Comparison of ENCODE assay signal across 18 cellular contexts in genomic region chr3:47416041-47416440, GRCh38. TPM values are rescaled to one million over a fixed set of nuclear protein-coding genes. Genes with fewer than 3 reads are reported as not detected.
DNase-seq lines count a peak whose midpoint lies in the region; ATAC-seq, FAIRE-seq and TF ChIP-seq lines count a peak whose summit lies in the region.
"Had no signal": no experiment of that assay in that cellular context is flagged by ENCODE, and none has a peak within 500 bp of the region (broad histone marks: within the 10 kb centered on the region; RNA-seq: fewer than 3 reads in every experiment).

No MANE protein-coding gene starts in this region.

- H3K4me1 Mint-ChIP-seq in activated T-helper 1 cell treated with anti-CD3 and anti-CD28 coated beads, Interleukin-12 subunit alpha, Interleukin-12 subunit beta, Interleukin-2, Interleukin-4 antibody, amounts not matched to agents 30 ng/mL and 10 ng/mL and 1 ng/mL, durations not matched to agents 14 hours and 24 hours and 36 hours (ENCODE audit: low read depth), result peaks cover 3% of the 10 kb centered on the region
- H3K4me1 Mint-ChIP-seq in memory B cell, result peaks cover 22% of the 10 kb centered on the region
- no peaks in the 10 kb centered on the region for H3K4me1 Mint-ChIP-seq in activated CD4-positive, alpha-beta T cell treated with anti-CD3 and anti-CD28 coated beads for 36 hours

- H3K36me3 ChIP-seq in HepG2 (replicated peaks in 1 of 2; ENCODE audit: control insufficient read depth in 1 of 2, insufficient read depth in 2 of 2, low read length in 2 of 2) (peaks cover 37 to 72% of the 10 kb centered on the region in 2 experiments), right lobe of liver (peaks cover 0 to 78% (median 18%) of the 10 kb centered on the region in 4 donors), body of pancreas (replicated peaks in 1 of 2; ENCODE audit: insufficient read depth in 1 of 2, low read depth in 2 of 2) (peaks cover 0 to 26% of the 10 kb centered on the region in 2 donors)

- DNase-seq in HepG2 (ENCODE audit: low spot score), result no peak
- DNase-seq in right lobe of liver, result no peak
- DNase-seq in activated T-helper 1 cell treated with anti-CD3 and anti-CD28 coated beads, Interleukin-12 subunit alpha, Interleukin-12 subunit beta, Interleukin-2, Interleukin-4 antibody, amounts not matched to agents 30 ng/mL and 10 ng/mL and 1 ng/mL, durations not matched to agents 14 hours and 24 hours and 36 hours (ENCODE audit: low spot score), result no peak
- DNase-seq in memory B cell (ENCODE audit: low spot score in 2 of 2), result no peak
- DNase-seq in body of pancreas, result no peak
- no peak for DNase-seq in mesenteric fat pad (ENCODE audit: low spot score)
- DNase-seq in activated CD4-positive, alpha-beta T cell treated with anti-CD3 and anti-CD28 coated beads for 36 hours, result no peak
- DNase-seq: activated CD4-positive, alpha-beta T cell treated with anti-CD3 and anti-CD28 coated beads for 4 hours; activated T-cell treated with anti-CD3 and anti-CD28 coated beads, Interleukin-2, amount 50 U/mL, for 72 hours; KG1; NCI-H774; RPMI8226; stimulated activated CD4-positive, alpha-beta T cell treated with anti-CD3 and anti-CD28 coated beads, Interleukin-15, amount 100 ng/mL, for 24 hours; T-helper 2 cell had no signal

- H3K27ac ChIP-seq in HepG2 (ENCODE audit: extremely low read length, insufficient read depth, low read length) (no peak overlapping the region), right lobe of liver (no peak overlapping the region), body of pancreas (no peak overlapping the region)
- H3K27ac ChIP-seq: tibial nerve had no signal

- no TSS peak for BruUV-seq in HepG2 (replicated peaks; lab: Mats Ljungman, UMichigan)

- no peak overlapping the region for H2AFZ ChIP-seq in HepG2 (ENCODE audit: low read length)

- H4K20me1 ChIP-seq in HepG2 (ENCODE audit: insufficient read depth, low read length), result peaks cover 15% of the 10 kb centered on the region

- POLR2A ChIA-PET in HepG2 (lab: Yijun Ruan, JAX), result no interaction called here
- POLR2A ChIA-PET in activated CD4-positive, alpha-beta T cell treated with anti-CD3 and anti-CD28 coated beads for 36 hours (lab: Charles Lee), result no interaction called here

- TF ChIP-seq POLR2A in HepG2 (IDR thresholded peaks at IDR 0.05; ENCODE audit: insufficient read depth in 1 of 2, low read depth in 2 of 2, low read length in 2 of 2) (no peak), right lobe of liver (IDR thresholded peaks at IDR 0.05) (no peak), body of pancreas (IDR thresholded peaks at IDR 0.05) (no peak)

- peaks cover 28% of the 10 kb centered on the region for H3K36me3 Mint-ChIP-seq in activated T-helper 1 cell treated with anti-CD3 and anti-CD28 coated beads, Interleukin-12 subunit alpha, Interleukin-12 subunit beta, Interleukin-2, Interleukin-4 antibody, amounts not matched to agents 30 ng/mL and 10 ng/mL and 1 ng/mL, durations not matched to agents 14 hours and 24 hours and 36 hours (ENCODE audit: low read depth)
- H3K36me3 Mint-ChIP-seq in memory B cell, result peaks cover 9% of the 10 kb centered on the region
- peaks cover 28% of the 10 kb centered on the region for H3K36me3 Mint-ChIP-seq in activated CD4-positive, alpha-beta T cell treated with anti-CD3 and anti-CD28 coated beads for 36 hours (ENCODE audit: low read depth)

- no peak for TF ChIP-seq RAD21 in HepG2 (CRISPR knock-in tag; IDR thresholded peaks at IDR 0.05)

- H3K9me3 ChIP-seq in HepG2 (ENCODE audit: low read length) (no peaks in the 10 kb centered on the region), right lobe of liver (no peaks in the 10 kb centered on the region), body of pancreas (no peaks in the 10 kb centered on the region)
- H3K9me3 ChIP-seq: tibial nerve had no signal

- H3K9me3 Mint-ChIP-seq in activated T-helper 1 cell treated with anti-CD3 and anti-CD28 coated beads, Interleukin-12 subunit alpha, Interleukin-12 subunit beta, Interleukin-2, Interleukin-4 antibody, amounts not matched to agents 30 ng/mL and 10 ng/mL and 1 ng/mL, durations not matched to agents 14 hours and 24 hours and 36 hours, result no peaks in the 10 kb centered on the region
- no peaks in the 10 kb centered on the region for H3K9me3 Mint-ChIP-seq in memory B cell
- H3K9me3 Mint-ChIP-seq in activated CD4-positive, alpha-beta T cell treated with anti-CD3 and anti-CD28 coated beads for 36 hours (ENCODE audit: low read depth), result no peaks in the 10 kb centered on the region
- H3K9me3 Mint-ChIP-seq: activated T-cell treated with anti-CD3 and anti-CD28 coated beads, Interleukin-2, amount 50 U/mL, for 72 hours had no signal

- no peaks in the 10 kb centered on the region for H3K27me3 Mint-ChIP-seq in activated T-helper 1 cell treated with anti-CD3 and anti-CD28 coated beads, Interleukin-12 subunit alpha, Interleukin-12 subunit beta, Interleukin-2, Interleukin-4 antibody, amounts not matched to agents 30 ng/mL and 10 ng/mL and 1 ng/mL, durations not matched to agents 14 hours and 24 hours and 36 hours (ENCODE audit: insufficient read depth)
- H3K27me3 Mint-ChIP-seq in memory B cell, result no peaks in the 10 kb centered on the region
- H3K27me3 Mint-ChIP-seq in activated CD4-positive, alpha-beta T cell treated with anti-CD3 and anti-CD28 coated beads for 36 hours, result no peaks in the 10 kb centered on the region

- ATAC-seq in HepG2 (no peak), right lobe of liver (no peak), memory B cell (ENCODE audit: low read depth) (no peak), body of pancreas (no peak), GM18873 (IDR thresholded peaks at IDR 0.05; ENCODE audit: low FRiP score, unreplicated experiment) (no peak)
- ATAC-seq in activated CD4-positive, alpha-beta T cell treated with anti-CD3 and anti-CD28 coated beads for 36 hours, result no peak
- ATAC-seq: activated T-cell treated with anti-CD3 and anti-CD28 coated beads, Interleukin-2, amount 50 U/mL, for 72 hours had no signal

- 97% methylated on average over 8 of the region's 9 CpGs for WGBS in HepG2 (ENCODE audit: low lambda C conversion rate)
- 71% methylated on average over 7 of the region's 9 CpGs for WGBS in right lobe of liver (ENCODE audit: insufficient coverage, low coverage, low lambda C conversion rate, missing lambda C conversion rate)
- WGBS in body of pancreas, 2 donors, result 83 to 85% methylated on average over 7 to 9 of the region's 9 CpGs

- H3K9ac ChIP-seq in HepG2 (ENCODE audit: insufficient read depth, low read depth, low read length), result no peak overlapping the region

- FAIRE-seq in HepG2 (lab: Jason Lieb, UNC), result no peak
- FAIRE-seq: astrocyte, GM19239 had no signal

- H3K27ac Mint-ChIP-seq in activated T-helper 1 cell treated with anti-CD3 and anti-CD28 coated beads, Interleukin-12 subunit alpha, Interleukin-12 subunit beta, Interleukin-2, Interleukin-4 antibody, amounts not matched to agents 30 ng/mL and 10 ng/mL and 1 ng/mL, durations not matched to agents 14 hours and 24 hours and 36 hours, result peak overlapping the region; percentile 18
- H3K27ac Mint-ChIP-seq in memory B cell, result peak overlapping the region; percentile 59
- no peak overlapping the region for H3K27ac Mint-ChIP-seq in activated CD4-positive, alpha-beta T cell treated with anti-CD3 and anti-CD28 coated beads for 36 hours
- H3K27ac Mint-ChIP-seq: activated T-cell treated with anti-CD3 and anti-CD28 coated beads, Interleukin-2, amount 50 U/mL, for 72 hours had no signal

- H3K4me2 ChIP-seq in HepG2 (ENCODE audit: low read depth, low read length), result no peak overlapping the region

- TF ChIP-seq CTCF in HepG2 (CRISPR knock-in tag; IDR thresholded peaks at IDR 0.05), result no peak
- no peak for TF ChIP-seq CTCF in right lobe of liver (IDR thresholded peaks at IDR 0.05)
- no peak for TF ChIP-seq CTCF in body of pancreas (IDR thresholded peaks at IDR 0.05)

- in situ Hi-C loops in HepG2 (cut with HindIII; ENCODE audit: extremely low pct_ligation_motif_present, low pct_unique_long_range_greater_than_20kb), result no loop called here

- CTCF ChIA-PET in HepG2 (lab: Yijun Ruan, JAX; ENCODE audit: low intra/inter-chr PET ratio, low total read pairs), result no interaction called here
- CTCF ChIA-PET in activated CD4-positive, alpha-beta T cell treated with anti-CD3 and anti-CD28 coated beads for 36 hours (lab: Charles Lee), result interaction anchor here (0.7 kb wide), 1 partner anchor 20 kb away, joined by 3 read pairs; no protein-coding TSS in a partner anchor

- H3K4me1 ChIP-seq in HepG2 (ENCODE audit: insufficient read depth, low read length) (peaks cover 19% of the 10 kb centered on the region), right lobe of liver (peaks cover 0 to 14% (median under 1%) of the 10 kb centered on the region in 4 donors), body of pancreas (peaks cover under 1% of the 10 kb centered on the region)

- no peaks in the 10 kb centered on the region for H3K27me3 ChIP-seq in HepG2 (ENCODE audit: control insufficient read depth in 1 of 2, insufficient read depth in 2 of 2, low read length in 2 of 2)
- no peaks in the 10 kb centered on the region for H3K27me3 ChIP-seq in right lobe of liver
- no peaks in the 10 kb centered on the region for H3K27me3 ChIP-seq in body of pancreas
- H3K27me3 ChIP-seq: tibial nerve had no signal

- no peak overlapping the region for H3K4me3 Mint-ChIP-seq in activated T-helper 1 cell treated with anti-CD3 and anti-CD28 coated beads, Interleukin-12 subunit alpha, Interleukin-12 subunit beta, Interleukin-2, Interleukin-4 antibody, amounts not matched to agents 30 ng/mL and 10 ng/mL and 1 ng/mL, durations not matched to agents 14 hours and 24 hours and 36 hours
- no peak overlapping the region for H3K4me3 Mint-ChIP-seq in memory B cell
- H3K4me3 Mint-ChIP-seq in activated CD4-positive, alpha-beta T cell treated with anti-CD3 and anti-CD28 coated beads for 36 hours, result no peak overlapping the region
- H3K4me3 Mint-ChIP-seq: activated T-cell treated with anti-CD3 and anti-CD28 coated beads, Interleukin-2, amount 50 U/mL, for 72 hours had no signal

- TF ChIP-seq EP300 in HepG2 (IDR thresholded peaks at IDR 0.05; ENCODE audit: low read depth in 2 of 2, low read length in 2 of 2), result no peak
- no peak for TF ChIP-seq EP300 in HepG2 (CRISPR knock-in tag; IDR thresholded peaks at IDR 0.05; ENCODE audit: borderline replicate concordance)

- intact Hi-C loops in HepG2 (cut with micrococcal nuclease; ENCODE audit: unreplicated experiment), result no loop called here
- intact Hi-C loops in right lobe of liver (cut with DNase I), result no loop called here
- intact Hi-C loops in activated T-helper 1 cell treated with anti-CD3 and anti-CD28 coated beads, Interleukin-12 subunit alpha, Interleukin-12 subunit beta, Interleukin-2, Interleukin-4 antibody, amounts not matched to agents 30 ng/mL and 10 ng/mL and 1 ng/mL, durations not matched to agents 14 hours and 24 hours and 36 hours (cut with micrococcal nuclease), result no loop called here
- intact Hi-C loops in body of pancreas (cut with DNase I), result loop anchor here (10.0 kb wide), 1 partner anchor 379 kb away; no protein-coding TSS in a partner anchor
- intact Hi-C loops in activated CD4-positive, alpha-beta T cell treated with anti-CD3 and anti-CD28 coated beads for 36 hours (cut with DNase I, micrococcal nuclease), result no loop called here

- no peak overlapping the region for H3K4me3 ChIP-seq in HepG2 (replicated peaks in 1 of 3; ENCODE audit: insufficient read depth in 1 of 3, low read depth in 2 of 3, low read length in 3 of 3)
- no peak overlapping the region for H3K4me3 ChIP-seq in right lobe of liver
- H3K4me3 ChIP-seq in body of pancreas, result no peak overlapping the region
- H3K4me3 ChIP-seq: tibial nerve had no signal

- H3K79me2 ChIP-seq in HepG2 (ENCODE audit: insufficient read depth, low read length), result no peaks in the 10 kb centered on the region

RNA-seq across cellular contexts. Expression of gene PTPN23, which starts 35.2 kb away (rescaled TPM):
- total RNA-seq in HepG2 (2016; rRNA removed; fragmentation: Illumina TruSeq; extraction: Trizol) (3.7 and 13.2 TPM in 2 replicates), right lobe of liver (10 to 100 TPM; 14.9 to 25.8 (median 16.9) TPM), body of pancreas (100 to 1,000 TPM in 1 of 2 donors, 10 to 100 TPM in 1; 28.5 to 301 TPM), mesenteric fat pad (40.3 TPM)
- total RNA-seq in HepG2 (2016; cell fraction: cytosol; rRNA removed; fragmentation: Illumina TruSeq; extraction: Trizol; ENCODE audit: low read depth), result 1.3 and 3.2 TPM in 2 replicates
- total RNA-seq in HepG2 (2016; cell fraction: insoluble cytoplasmic fraction; rRNA removed; fragmentation: Illumina TruSeq; extraction: Trizol), result 4.7 and 9.4 TPM in 2 replicates
- 3.7 and 4.3 TPM in 2 replicates for total RNA-seq in HepG2 (2016; cell fraction: membrane; rRNA removed; fragmentation: Illumina TruSeq; extraction: Trizol)
- total RNA-seq in HepG2 (2016; cell fraction: nucleus; rRNA removed; fragmentation: Illumina TruSeq; extraction: Trizol), result 12.0 and 16.8 TPM in 2 replicates
- polyA plus RNA-seq in HepG2 (2011; rRNA removed), result 2.3 and 3.2 TPM in 2 replicates
- polyA plus RNA-seq in HepG2 (2011; cell fraction: cytosol; rRNA removed), result 0.62 and 0.71 TPM in 2 replicates
- polyA plus RNA-seq in HepG2 (2011; cell fraction: nucleus; rRNA removed), result 24.4 and 28.9 TPM in 2 replicates
- 13.7 and 19.4 TPM in 2 replicates for polyA plus RNA-seq in HepG2 (2012)
- polyA plus RNA-seq in HepG2 (2016; cell fraction: cytosol; fragmentation: Illumina TruSeq; extraction: Trizol; ENCODE audit: low read depth), result 1.3 and 1.5 TPM in 2 replicates
- 6.7 and 10.8 TPM in 2 replicates for polyA plus RNA-seq in HepG2 (2016; cell fraction: insoluble cytoplasmic fraction; fragmentation: Illumina TruSeq; extraction: Trizol; ENCODE audit: low read depth)
- polyA plus RNA-seq in HepG2 (2016; cell fraction: membrane; fragmentation: Illumina TruSeq; extraction: Trizol; ENCODE audit: low read depth), result 2.6 and 3.1 TPM in 2 replicates
- polyA plus RNA-seq in HepG2 (2016; cell fraction: nucleus; fragmentation: Illumina TruSeq; extraction: Trizol; ENCODE audit: insufficient read depth, low read depth), result 27.3 and 29.1 TPM in 2 replicates
- 14.1 and 14.5 TPM in 2 replicates for polyA minus RNA-seq in HepG2 (2011; rRNA and poly(A)+ RNA removed; ENCODE audit: low replicate concordance)
- polyA minus RNA-seq in HepG2 (2011; cell fraction: cytosol; rRNA and poly(A)+ RNA removed), result 8.0 and 8.9 TPM in 2 replicates
- 18.3 and 19.1 TPM in 2 replicates for polyA minus RNA-seq in HepG2 (2011; cell fraction: nucleus; rRNA and poly(A)+ RNA removed)
- total RNA-seq in activated T-helper 1 cell treated with anti-CD3 and anti-CD28 coated beads, Interleukin-12 subunit alpha, Interleukin-12 subunit beta, Interleukin-2, Interleukin-4 antibody, amounts not matched to agents 30 ng/mL and 10 ng/mL and 1 ng/mL, durations not matched to agents 14 hours and 24 hours and 36 hours, result 33.7 and 35.1 TPM in 2 replicates
- 10 to 100 TPM; 25.9 to 29.4 TPM for total RNA-seq in activated CD4-positive, alpha-beta T cell treated with anti-CD3 and anti-CD28 coated beads for 36 hours

RNA-seq across cellular contexts. Expression of gene SCAP, which starts 59.7 kb away (rescaled TPM):
- total RNA-seq in HepG2 (2016; rRNA removed; fragmentation: Illumina TruSeq; extraction: Trizol) (24.0 and 53.3 TPM in 2 replicates), right lobe of liver (10 to 100 TPM; 48.8 to 85.1 (median 78.9) TPM), body of pancreas (100 to 1,000 TPM in 1 of 2 donors, 10 to 100 TPM in 1; 56.6 to 122 TPM), mesenteric fat pad (72.8 TPM)
- 52.3 and 54.3 TPM in 2 replicates for total RNA-seq in HepG2 (2016; cell fraction: cytosol; rRNA removed; fragmentation: Illumina TruSeq; extraction: Trizol; ENCODE audit: low read depth)
- 21.9 and 52.8 TPM in 2 replicates for total RNA-seq in HepG2 (2016; cell fraction: insoluble cytoplasmic fraction; rRNA removed; fragmentation: Illumina TruSeq; extraction: Trizol)
- 34.5 and 35.0 TPM in 2 replicates for total RNA-seq in HepG2 (2016; cell fraction: membrane; rRNA removed; fragmentation: Illumina TruSeq; extraction: Trizol)
- total RNA-seq in HepG2 (2016; cell fraction: nucleus; rRNA removed; fragmentation: Illumina TruSeq; extraction: Trizol), result 54.5 and 63.6 TPM in 2 replicates
- 40.4 and 58.7 TPM in 2 replicates for polyA plus RNA-seq in HepG2 (2011; rRNA removed)
- 31.5 and 35.0 TPM in 2 replicates for polyA plus RNA-seq in HepG2 (2011; cell fraction: cytosol; rRNA removed)
- polyA plus RNA-seq in HepG2 (2011; cell fraction: nucleus; rRNA removed), result 134 and 142 TPM in 2 replicates
- polyA plus RNA-seq in HepG2 (2012), result 70.2 and 73.6 TPM in 2 replicates
- 6.4 and 7.0 TPM in 2 replicates for polyA plus RNA-seq in HepG2 (2016; cell fraction: cytosol; fragmentation: Illumina TruSeq; extraction: Trizol; ENCODE audit: low read depth)
- 18.1 and 20.4 TPM in 2 replicates for polyA plus RNA-seq in HepG2 (2016; cell fraction: insoluble cytoplasmic fraction; fragmentation: Illumina TruSeq; extraction: Trizol; ENCODE audit: low read depth)
- polyA plus RNA-seq in HepG2 (2016; cell fraction: membrane; fragmentation: Illumina TruSeq; extraction: Trizol; ENCODE audit: low read depth), result 15.1 and 16.0 TPM in 2 replicates
- polyA plus RNA-seq in HepG2 (2016; cell fraction: nucleus; fragmentation: Illumina TruSeq; extraction: Trizol; ENCODE audit: insufficient read depth, low read depth), result 85.3 and 87.4 TPM in 2 replicates
- 122 and 226 TPM in 2 replicates for polyA minus RNA-seq in HepG2 (2011; rRNA and poly(A)+ RNA removed; ENCODE audit: low replicate concordance)
- 53.2 and 65.6 TPM in 2 replicates for polyA minus RNA-seq in HepG2 (2011; cell fraction: cytosol; rRNA and poly(A)+ RNA removed)
- polyA minus RNA-seq in HepG2 (2011; cell fraction: nucleus; rRNA and poly(A)+ RNA removed), result 49.2 and 66.6 TPM in 2 replicates
- 86.3 and 91.2 TPM in 2 replicates for total RNA-seq in activated T-helper 1 cell treated with anti-CD3 and anti-CD28 coated beads, Interleukin-12 subunit alpha, Interleukin-12 subunit beta, Interleukin-2, Interleukin-4 antibody, amounts not matched to agents 30 ng/mL and 10 ng/mL and 1 ng/mL, durations not matched to agents 14 hours and 24 hours and 36 hours
- 10 to 100 TPM; 44.5 to 51.2 TPM for total RNA-seq in activated CD4-positive, alpha-beta T cell treated with anti-CD3 and anti-CD28 coated beads for 36 hours
